1 cellular context compared by ENCODE assay signal in genomic region chr17:32274101-32274500, GRCh38.
TF ChIP-seq lines count a peak whose summit lies in the region.

No MANE protein-coding gene starts in this region.

TF ChIP-seq in SK-N-SH treated with all-trans-retinoic acid at 6 μM for 48 hours, 23 proteins besides CTCF, POLR2A, EP300 and RAD21 (continued from another document):
- TF ChIP-seq PPARA (CRISPR knock-in tag; IDR thresholded peaks at IDR 0.05; ENCODE audit: borderline replicate concordance) (no peak), BACH2 (CRISPR knock-in tag; IDR thresholded peaks at IDR 0.05; ENCODE audit: borderline replicate concordance) (no peak), TOX (CRISPR knock-in tag; IDR thresholded peaks at IDR 0.05; ENCODE audit: borderline replicate concordance) (no peak), ZNF8 (CRISPR knock-in tag; IDR thresholded peaks at IDR 0.05) (no peak), ZNF565 (CRISPR knock-in tag; conservative IDR thresholded peaks at IDR 0.05; ENCODE audit: low read depth) (no peak)
- TF ChIP-seq, protein P1, sequence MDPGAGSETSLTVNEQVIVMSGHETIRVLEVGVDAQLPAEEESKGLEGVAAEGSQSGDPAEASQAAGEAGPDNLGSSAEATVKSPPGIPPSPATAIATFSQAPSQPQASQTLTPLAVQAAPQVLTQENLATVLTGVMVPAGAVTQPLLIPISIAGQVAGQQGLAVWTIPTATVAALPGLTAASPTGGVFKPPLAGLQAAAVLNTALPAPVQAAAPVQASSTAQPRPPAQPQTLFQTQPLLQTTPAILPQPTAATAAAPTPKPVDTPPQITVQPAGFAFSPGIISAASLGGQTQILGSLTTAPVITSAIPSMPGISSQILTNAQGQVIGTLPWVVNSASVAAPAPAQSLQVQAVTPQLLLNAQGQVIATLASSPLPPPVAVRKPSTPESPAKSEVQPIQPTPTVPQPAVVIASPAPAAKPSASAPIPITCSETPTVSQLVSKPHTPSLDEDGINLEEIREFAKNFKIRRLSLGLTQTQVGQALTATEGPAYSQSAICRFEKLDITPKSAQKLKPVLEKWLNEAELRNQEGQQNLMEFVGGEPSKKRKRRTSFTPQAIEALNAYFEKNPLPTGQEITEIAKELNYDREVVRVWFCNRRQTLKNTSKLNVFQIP (CRISPR knock-in tag; IDR thresholded peaks at IDR 0.05; ENCODE audit: borderline replicate concordance, low read depth): no peak
